Comparison of ENCODE assay signal across 10 cellular contexts in the genomic region with DNA sequence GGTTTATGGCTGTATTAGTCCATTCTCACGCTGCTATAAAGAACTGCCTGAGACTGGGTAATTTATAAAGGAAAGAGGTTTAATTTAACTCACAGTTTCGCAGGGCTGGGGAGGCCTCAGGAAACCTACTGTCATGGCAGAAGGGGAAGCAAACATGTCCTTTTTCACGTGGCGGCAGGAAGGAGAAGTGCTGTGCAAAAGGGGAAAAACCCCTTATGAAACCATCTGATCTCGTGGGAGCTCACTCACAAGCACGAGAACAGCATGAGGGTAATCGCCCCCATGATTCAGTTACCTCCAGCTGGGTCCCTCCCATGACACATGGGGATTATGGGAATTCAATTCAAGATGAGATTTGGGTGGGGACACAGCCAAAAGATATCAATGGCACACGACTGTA.
"Had no signal": no experiment of that assay in that cellular context is flagged by ENCODE, and none has a peak within 500 bp of the region (broad histone marks: within the 10 kb centered on the region; RNA-seq: fewer than 3 reads in every experiment).

No MANE protein-coding gene starts in this region.

- ATAC-seq: activated naive CD4-positive, alpha-beta T cell treated with anti-CD3 and anti-CD28 coated beads, Interleukin-2, amount 50 U/mL, for 72 hours; naive thymus-derived CD4-positive, alpha-beta T cell had no signal

- H3K27ac Mint-ChIP-seq: activated T-helper 2 cell treated with anti-CD3 and anti-CD28 coated beads, Interferon-gamma antibody, Interleukin-2, Interleukin-4, amounts not matched to agents 10 μg/mL and 5 μg/mL and 100 μg/mL, durations not matched to agents 14 hours and 24 hours and 36 hours; brain had no signal

- H3K9me3 Mint-ChIP-seq: activated naive CD4-positive, alpha-beta T cell treated with anti-CD3 and anti-CD28 coated beads, Interleukin-2, amount 50 U/mL, for 72 hours; activated T-helper 2 cell treated with anti-CD3 and anti-CD28 coated beads, Interferon-gamma antibody, Interleukin-2, Interleukin-4, amounts not matched to agents 10 μg/mL and 5 μg/mL and 100 μg/mL, durations not matched to agents 14 hours and 24 hours and 36 hours; brain had no signal

- H3K27me3 Mint-ChIP-seq: naive thymus-derived CD4-positive, alpha-beta T cell had no signal

- H3K4me1 ChIP-seq: right atrium auricular region, transverse colon had no signal

- DNase-seq: amniotic stem cell; hypothalamus; naive thymus-derived CD4-positive, alpha-beta T cell; posterior cingulate gyrus; small intestine; transverse colon had no signal

- H3K4me3 ChIP-seq: right atrium auricular region, transverse colon had no signal

- H3K27ac ChIP-seq: right atrium auricular region, transverse colon had no signal

- H3K4me3 Mint-ChIP-seq: brain; naive thymus-derived CD4-positive, alpha-beta T cell had no signal

- H3K27me3 ChIP-seq: right atrium auricular region, transverse colon had no signal

- H3K9me3 ChIP-seq: right atrium auricular region, transverse colon had no signal

- H3K36me3 ChIP-seq: right atrium auricular region, transverse colon had no signal

- H3K4me1 Mint-ChIP-seq: brain had no signal
